Comparison of ENCODE assay signal across 9 cellular contexts in genomic region chr1:44029260-44029910, GRCh38. TPM values are rescaled to one million over a fixed set of nuclear protein-coding genes. Genes with fewer than 3 reads are reported as not detected.
DNase-seq lines count a peak whose midpoint lies in the region; ATAC-seq, FAIRE-seq and TF ChIP-seq lines count a peak whose summit lies in the region.
"Had no signal": no experiment of that assay in that cellular context is flagged by ENCODE, and none has a peak within 500 bp of the region (broad histone marks: within the 10 kb centered on the region; RNA-seq: fewer than 3 reads in every experiment).

No MANE protein-coding gene starts in this region.

- no peak overlapping the region for H2BK120ac ChIP-seq in H1 (replicated peaks; ENCODE audit: low read depth, low read length)

- peaks cover 0 to 2% of the 10 kb centered on the region in 2 donors for H3K27me3 Mint-ChIP-seq in natural killer cell (ENCODE audit: low read depth in 2 of 2)

- DNase-seq in NCI-H524 (lab: John Stamatoyannopoulos, UW) (peak; percentile 47 to 68), NCI-H524 treated with DMSO at 0.1 percent for 48 hours (lab: John Stamatoyannopoulos, UW) (no peak), NT2/D1 (ENCODE audit: low read depth, low spot score) (no peak), H1 (ENCODE audit: low read depth in 1 of 2, low spot score in 2 of 2) (no peak), natural killer cell (peak; percentile 21), islet precursor cell (no peak)

- H3K9ac ChIP-seq in NT2/D1 (ENCODE audit: insufficient read length, low read depth), result peak overlapping the region; percentile 58
- H3K9ac ChIP-seq in H1 (replicated peaks in 1 of 4; ENCODE audit: extremely low read depth in 1 of 4, low read depth in 3 of 4, low read length in 3 of 4), result peak overlapping the region in 3 of 4 experiments; percentile 42 to 58 (median 51); a peak in 5 of 7 replicates

- H3K23ac ChIP-seq in H1 (ENCODE audit: insufficient read length), result no peak overlapping the region

- H3K36me3 Mint-ChIP-seq in natural killer cell, result no peaks in the 10 kb centered on the region

- H4K8ac ChIP-seq in H1 (ENCODE audit: extremely low read depth, insufficient read depth, low read length), result no peak overlapping the region

- peak overlapping the region; percentile 81; the same call in 1 of the 2 replicates for H3K18ac ChIP-seq in H1 (ENCODE audit: extremely low read depth, low read length)

- H2BK12ac ChIP-seq in H1 (ENCODE audit: low read depth, low read length), result 0 out of 2 replicates have a peak overlapping the region, but pooled peaks have one; percentile 43

- no peak overlapping the region for H2AFZ ChIP-seq in H1 (ENCODE audit: low read length)

- H3K4ac ChIP-seq in H1 (replicated peaks; ENCODE audit: insufficient read length, low read depth, low read length), result no peak overlapping the region

- ATAC-seq in HG02623 (IDR thresholded peaks at IDR 0.05; ENCODE audit: unreplicated experiment) (peak; percentile 14), natural killer cell (peak; percentile 6 to 14 (median 14)), HG03039 (IDR thresholded peaks at IDR 0.05; ENCODE audit: unreplicated experiment) (no peak)

- peak overlapping the region; percentile 31; the same call in 1 of the 2 replicates for H2AK5ac ChIP-seq in H1 (ENCODE audit: low read depth, low read length)

- peaks cover 13 to 20% of the 10 kb centered on the region in 2 donors for H3K4me1 Mint-ChIP-seq in natural killer cell

- H2BK5ac ChIP-seq in H1 (ENCODE audit: low read depth, low read length), result peak overlapping the region; percentile 88; the same call in 1 of the 2 replicates

- 0 out of 2 replicates have a peak overlapping the region, but pooled peaks have one; percentile 15 for H2BK20ac ChIP-seq in H1 (ENCODE audit: low read length)

- no peak overlapping the region for H3K14ac ChIP-seq in H1 (ENCODE audit: insufficient read length)

- FAIRE-seq in H1 (lab: Jason Lieb, UNC), result no peak
- FAIRE-seq: endometrium had no signal

- TF ChIP-seq EP300 in H1 (IDR thresholded peaks at IDR 0.05; ENCODE audit: borderline replicate concordance in 1 of 2, low read depth in 2 of 2, low read length in 2 of 2), result no peak

- peaks cover 11% of the 10 kb centered on the region for H3K27me3 ChIP-seq in NT2/D1 (ENCODE audit: insufficient read depth, insufficient read length)
- no peaks in the 10 kb centered on the region for H3K27me3 ChIP-seq in H1 (replicated peaks in 1 of 4; ENCODE audit: control insufficient read depth in 3 of 4, extremely low read depth in 1 of 4, insufficient read depth in 3 of 4, low read length in 3 of 4)

- H3K56ac ChIP-seq in H1 (replicated peaks; ENCODE audit: insufficient read length, low read depth, low read length), result peak overlapping the region; percentile 24

- TF ChIP-seq CTCF in H1 (IDR thresholded peaks at IDR 0.05; ENCODE audit: control extremely low read depth in 1 of 3, insufficient read depth in 1 of 3, low read depth in 1 of 3, low read length in 3 of 3), result no peak
- no peak for TF ChIP-seq CTCF in natural killer cell (IDR thresholded peaks at IDR 0.05)

- peaks cover 0 to 24% of the 10 kb centered on the region in 2 experiments; a peak in 2 of 4 replicates for H3K79me2 ChIP-seq in H1 (ENCODE audit: control insufficient read depth in 1 of 2, insufficient read depth in 2 of 2, low read length in 2 of 2)

- H3K9me3 ChIP-seq in NT2/D1 (ENCODE audit: insufficient read depth, low read length), result no peaks in the 10 kb centered on the region
- H3K9me3 ChIP-seq in H1 (ENCODE audit: insufficient read depth in 2 of 2, low read depth in 1 of 2, low read length in 1 of 2), result no peaks in the 10 kb centered on the region

- no peak overlapping the region for H4K5ac ChIP-seq in H1 (ENCODE audit: insufficient read length, low read depth, low read length)

- H3K4me2 ChIP-seq in H1 (ENCODE audit: insufficient read depth in 1 of 2, low read depth in 2 of 2, low read length in 2 of 2), result peak overlapping the region; percentile 97 to 99

- H3K4me1 ChIP-seq in NT2/D1 (ENCODE audit: insufficient read depth, insufficient read length) (peaks cover 34% of the 10 kb centered on the region), H1 (replicated peaks in 1 of 4; ENCODE audit: control insufficient read depth in 3 of 4, insufficient read depth in 4 of 4, low read length in 3 of 4) (peaks cover 12 to 28% (median 18%) of the 10 kb centered on the region in 4 experiments)

- H3K27ac ChIP-seq in H1 (ENCODE audit: low read depth, low read length), result no peak overlapping the region

- intact Hi-C loops in natural killer cell (cut with micrococcal nuclease), result no loop called here

- CTCF ChIA-PET in H1 (lab: Charles Lee; ENCODE audit: partially characterized antibody), result interaction anchor here (0.6 to 16.6 kb wide), 6 partner anchors 13 to 834 kb away, joined by 3 to 252 read pairs (median 8); no protein-coding TSS in a partner anchor

- WGBS in H1 (ENCODE audit: extremely low coverage in 1 of 2, insufficient coverage in 1 of 2, insufficient read length in 1 of 2, insufficient replicate concordance in 2 of 2, low coverage in 1 of 2, low lambda C conversion rate in 2 of 2, missing lambda C conversion rate in 1 of 2), 2 experiments, result 41% methylated on average over 17 of the region's 17 CpGs; no CpG with 5 or more reads in 1 of the 2 experiments

- H4K20me1 ChIP-seq in H1 (replicated peaks in 1 of 2; ENCODE audit: control insufficient read depth in 1 of 2, insufficient read depth in 2 of 2, low read length in 2 of 2), result peaks cover 3 to 6% of the 10 kb centered on the region in 2 experiments

- H2BK15ac ChIP-seq in H1 (ENCODE audit: low read length), result no peak overlapping the region

- H3K4me3 Mint-ChIP-seq in natural killer cell, result peak overlapping the region; percentile 94

- no peak for TF ChIP-seq RAD21 in H1 (IDR thresholded peaks at IDR 0.05 in 1 of 2, conservative IDR thresholded peaks at IDR 0.05 in 1 of 2; ENCODE audit: low read depth in 2 of 2, low read length in 2 of 2)

- peaks cover 4% of the 10 kb centered on the region; the same call in 1 of the 2 replicates for H3K23me2 ChIP-seq in H1 (ENCODE audit: low read depth, low read length)

- peaks cover 5% of the 10 kb centered on the region for H3K79me1 ChIP-seq in H1 (ENCODE audit: low read depth, low read length)

- H4K91ac ChIP-seq in H1 (replicated peaks; ENCODE audit: insufficient read length, low read length), result no peak overlapping the region

- peak overlapping the region; percentile 74 to 90 for H3K27ac Mint-ChIP-seq in natural killer cell

- H3K36me3 ChIP-seq in NT2/D1 (ENCODE audit: insufficient read depth, insufficient read length, low read length), result no peaks in the 10 kb centered on the region
- no peaks in the 10 kb centered on the region for H3K36me3 ChIP-seq in H1 (ENCODE audit: control insufficient read depth in 2 of 4, insufficient read depth in 4 of 4, low read length in 3 of 4)

- H3K9me3 Mint-ChIP-seq in natural killer cell, result no peaks in the 10 kb centered on the region

- H3K4me3 ChIP-seq in NT2/D1 (ENCODE audit: insufficient read length, low read depth) (peak overlapping the region; percentile 38), H1 (ENCODE audit: extremely low read depth in 1 of 4, insufficient read depth in 2 of 4, low read depth in 3 of 4, low read length in 4 of 4) (peak overlapping the region; percentile 78 to 96 (median 86))

- POLR2A ChIA-PET in H1 (lab: Charles Lee; ENCODE audit: partially characterized antibody), result interaction anchor here (0.8 to 26.2 kb wide), 11 partner anchors 13 to 602 kb away, joined by 3 to 544 read pairs (median 6); partner anchors contain the start of genes ATP6V0B and KDM4A

- TF ChIP-seq POLR2A in H1 (IDR thresholded peaks at IDR 0.05; ENCODE audit: control extremely low read depth in 1 of 2, low read depth in 2 of 2, low read length in 2 of 2), result no peak

RNA-seq across cellular contexts. Expression of gene SLC6A9, which starts 1.9 kb away (rescaled TPM):
- 24.1 and 24.2 TPM in 2 replicates for total RNA-seq in H1 (2021; fragmentation: NEBNext Ultra II Directional; extraction: Animal tissue kit (Norgen Biotek cat#: 25700))
- polyA plus RNA-seq in H1 (2011; rRNA removed), result 20.2 and 34.5 TPM in 2 replicates
- polyA plus RNA-seq in H1 (2011; cell fraction: cytosol; rRNA removed), result 13.2 TPM
- polyA plus RNA-seq in H1 (2011; cell fraction: nucleus; rRNA removed), result 48.7 TPM
- polyA plus RNA-seq in H1 (2012, experiment 1 of 2), result 16.1 to 23.0 TPM (median 21.5 TPM) in 4 replicates
- 17.6 TPM for polyA plus RNA-seq in H1 (2012, experiment 2 of 2)
- 14.5 TPM for polyA plus RNA-seq in H1 (2013, experiment 1 of 2)
- 14.6 TPM for polyA plus RNA-seq in H1 (2013, experiment 2 of 2)
- polyA minus RNA-seq in H1 (2011; rRNA and poly(A)+ RNA removed), result 25.8 and 33.4 TPM in 2 replicates
- polyA minus RNA-seq in H1 (2011; cell fraction: cytosol; rRNA and poly(A)+ RNA removed), result 17.4 TPM
- polyA minus RNA-seq in H1 (2011; cell fraction: nucleus; rRNA and poly(A)+ RNA removed), result 23.0 TPM
- total RNA-seq in natural killer cell, result under 1 TPM in 2 of 3 donors, not detected in 1; 0.29 to 0.55 TPM

RNA-seq across cellular contexts. Expression of gene CCDC24, which starts 38.0 kb away (rescaled TPM):
- total RNA-seq in H1 (2021; fragmentation: NEBNext Ultra II Directional; extraction: Animal tissue kit (Norgen Biotek cat#: 25700)), result 10.5 and 11.2 TPM in 2 replicates
- 11.4 and 19.7 TPM in 2 replicates for polyA plus RNA-seq in H1 (2011; rRNA removed)
- polyA plus RNA-seq in H1 (2011; cell fraction: cytosol; rRNA removed), result 12.9 TPM
- polyA plus RNA-seq in H1 (2011; cell fraction: nucleus; rRNA removed), result 18.6 TPM
- 9.6 to 17.8 TPM (median 12.7 TPM) in 4 replicates for polyA plus RNA-seq in H1 (2012, experiment 1 of 2)
- 10.0 TPM for polyA plus RNA-seq in H1 (2012, experiment 2 of 2)
- 8.4 TPM for polyA plus RNA-seq in H1 (2013, experiment 1 of 2)
- polyA plus RNA-seq in H1 (2013, experiment 2 of 2), result 9.2 TPM
- polyA minus RNA-seq in H1 (2011; rRNA and poly(A)+ RNA removed), result 2.1 and 2.5 TPM in 2 replicates
- 7.6 TPM for polyA minus RNA-seq in H1 (2011; cell fraction: cytosol; rRNA and poly(A)+ RNA removed)
- 4.4 TPM for polyA minus RNA-seq in H1 (2011; cell fraction: nucleus; rRNA and poly(A)+ RNA removed)
- 1 to 10 TPM; 3.8 to 5.2 (median 3.9) TPM for total RNA-seq in natural killer cell

RNA-seq across cellular contexts. Expression of gene B4GALT2, which starts 50.4 kb away (rescaled TPM):
- 56.5 and 60.6 TPM in 2 replicates for total RNA-seq in H1 (2021; fragmentation: NEBNext Ultra II Directional; extraction: Animal tissue kit (Norgen Biotek cat#: 25700))
- polyA plus RNA-seq in H1 (2011; rRNA removed), result 121 and 152 TPM in 2 replicates
- 73.9 TPM for polyA plus RNA-seq in H1 (2011; cell fraction: cytosol; rRNA removed)
- polyA plus RNA-seq in H1 (2011; cell fraction: nucleus; rRNA removed), result 116 TPM
- 39.4 to 75.9 TPM (median 64.3 TPM) in 4 replicates for polyA plus RNA-seq in H1 (2012, experiment 1 of 2)
- 69.9 TPM for polyA plus RNA-seq in H1 (2012, experiment 2 of 2)
- 41.5 TPM for polyA plus RNA-seq in H1 (2013, experiment 1 of 2)
- polyA plus RNA-seq in H1 (2013, experiment 2 of 2), result 41.4 TPM
- polyA minus RNA-seq in H1 (2011; rRNA and poly(A)+ RNA removed), result 37.6 and 38.8 TPM in 2 replicates
- polyA minus RNA-seq in H1 (2011; cell fraction: cytosol; rRNA and poly(A)+ RNA removed), result 44.5 TPM
- 39.0 TPM for polyA minus RNA-seq in H1 (2011; cell fraction: nucleus; rRNA and poly(A)+ RNA removed)
- 1 to 10 TPM; 1.5 to 5.5 (median 2.2) TPM for total RNA-seq in natural killer cell

RNA-seq across cellular contexts. Expression of gene ATP6V0B, which starts 54.6 kb away (rescaled TPM):
- 105 and 106 TPM in 2 replicates for total RNA-seq in H1 (2021; fragmentation: NEBNext Ultra II Directional; extraction: Animal tissue kit (Norgen Biotek cat#: 25700))
- 302 and 308 TPM in 2 replicates for polyA plus RNA-seq in H1 (2011; rRNA removed)
- polyA plus RNA-seq in H1 (2011; cell fraction: cytosol; rRNA removed), result 184 TPM
- 229 TPM for polyA plus RNA-seq in H1 (2011; cell fraction: nucleus; rRNA removed)
- 67.6 to 121 TPM (median 110 TPM) in 4 replicates for polyA plus RNA-seq in H1 (2012, experiment 1 of 2)
- polyA plus RNA-seq in H1 (2012, experiment 2 of 2), result 213 TPM
- 82.5 TPM for polyA plus RNA-seq in H1 (2013, experiment 1 of 2)
- 103 TPM for polyA plus RNA-seq in H1 (2013, experiment 2 of 2)
- polyA minus RNA-seq in H1 (2011; rRNA and poly(A)+ RNA removed), result 81.0 and 107 TPM in 2 replicates
- 56.4 TPM for polyA minus RNA-seq in H1 (2011; cell fraction: cytosol; rRNA and poly(A)+ RNA removed)
- polyA minus RNA-seq in H1 (2011; cell fraction: nucleus; rRNA and poly(A)+ RNA removed), result 57.2 TPM
- total RNA-seq in natural killer cell, result 100 to 1,000 TPM in 2 of 3 donors, 10 to 100 TPM in 1; 76.3 to 115 (median 113) TPM

RNA-seq across cellular contexts. Expression of gene DPH2, which starts 59.6 kb away (rescaled TPM):
- 64.9 and 65.3 TPM in 2 replicates for total RNA-seq in H1 (2021; fragmentation: NEBNext Ultra II Directional; extraction: Animal tissue kit (Norgen Biotek cat#: 25700))
- polyA plus RNA-seq in H1 (2011; rRNA removed), result 92.1 and 163 TPM in 2 replicates
- polyA plus RNA-seq in H1 (2011; cell fraction: cytosol; rRNA removed), result 86.7 TPM
- polyA plus RNA-seq in H1 (2011; cell fraction: nucleus; rRNA removed), result 239 TPM
- polyA plus RNA-seq in H1 (2012, experiment 1 of 2), result 43.5 to 63.1 TPM (median 52.3 TPM) in 4 replicates
- 81.4 TPM for polyA plus RNA-seq in H1 (2012, experiment 2 of 2)
- 39.0 TPM for polyA plus RNA-seq in H1 (2013, experiment 1 of 2)
- polyA plus RNA-seq in H1 (2013, experiment 2 of 2), result 35.0 TPM
- 74.9 and 79.0 TPM in 2 replicates for polyA minus RNA-seq in H1 (2011; rRNA and poly(A)+ RNA removed)
- 53.3 TPM for polyA minus RNA-seq in H1 (2011; cell fraction: cytosol; rRNA and poly(A)+ RNA removed)
- 78.0 TPM for polyA minus RNA-seq in H1 (2011; cell fraction: nucleus; rRNA and poly(A)+ RNA removed)
- 10 to 100 TPM; 18.2 to 27.3 (median 18.8) TPM for total RNA-seq in natural killer cell

Comparison
In these comparisons a context has a peak if more than half of its experiments do, and no peak if none do; other contexts are left out.
1. DNase-seq: peak in NCI-H524 (2 of 2) and natural killer cell (single experiment); none in NCI-H524 treated with DMSO at 0.1 percent for 48 hours (single experiment), NT2/D1 (single experiment), H1 (0 of 2) and islet precursor cell (single experiment).
2. RNA of gene SLC6A9, which starts 1.9 kb away (total RNA-seq): 24.1 to 24.2 TPM in H1; 0.29 to 0.55 TPM in natural killer cell; every median in the first group is over 10 times any median in the second.